In genomic region chr12:57088442-57089258, GRCh38 we compare ENCODE assay signal across 8 cellular contexts. TPM values are rescaled to one million over a fixed set of nuclear protein-coding genes. Genes with fewer than 3 reads are reported as not detected.
A peak's percentile ranks its signal among the peaks of the same experiment; 100 is the strongest.
DNase-seq lines count a peak whose midpoint lies in the region; TF ChIP-seq lines count a peak whose summit lies in the region.

Gene NAB2 (plus strand): TSS chr12:57089114. CDS start chr12:57089272, 158 bp downstream.

- peak within 1 kb of the TSS; percentile 89 to 93 for H3K4me3 Mint-ChIP-seq in H9
- H3K4me3 Mint-ChIP-seq in neural progenitor cell: peak within 1 kb of the TSS; percentile 95

- H3K9me3 Mint-ChIP-seq in H9 (no peaks in the 10 kb centered on the region; a peak in 1 of 5 replicates), neural progenitor cell (no peaks in the 10 kb centered on the region)

- TF ChIP-seq POLR2A in stomach (IDR thresholded peaks at IDR 0.05): peak in 2 of 4 donors; percentile 49 to 54

- H3K36me3 ChIP-seq in ES-I3 (ENCODE audit: insufficient read depth, low read length) (no peaks in the 10 kb centered on the region), MG63 (peaks cover 38% of the 10 kb centered on the region), neural progenitor cell (no peaks in the 10 kb centered on the region), stomach (peaks cover 23 to 29% (median 26%) of the 10 kb centered on the region in 4 donors)

- peaks cover 50% of the 10 kb centered on the region for H3F3A ChIP-seq in neural progenitor cell (ENCODE audit: low read depth)

- H3K4me1 ChIP-seq in ES-I3 (ENCODE audit: insufficient read depth, low read length): peaks cover 12% of the 10 kb centered on the region; the same call in 1 of the 2 replicates
- H3K4me1 ChIP-seq in H9 (ENCODE audit: insufficient read depth, low read length): no peaks in the 10 kb centered on the region; the same call in 1 of the 2 replicates
- peaks cover 22% of the 10 kb centered on the region for H3K4me1 ChIP-seq in neural progenitor cell
- peaks cover 50 to 76% (median 62%) of the 10 kb centered on the region in 4 donors for H3K4me1 ChIP-seq in stomach

- H3K27me3 Mint-ChIP-seq in H9 (ENCODE audit: low read depth): no peaks in the 10 kb centered on the region
- peaks cover 7% of the 10 kb centered on the region for H3K27me3 Mint-ChIP-seq in neural progenitor cell (ENCODE audit: insufficient read depth, low read depth)

- peak within 1 kb of the TSS; percentile 8 for H3K18ac ChIP-seq in H9 (ENCODE audit: insufficient read length, low read depth, low read length)

- H2BK15ac ChIP-seq in H9 (ENCODE audit: low read depth, low read length): no peak within 1 kb of the TSS

- H2BK20ac ChIP-seq in H9 (ENCODE audit: low read depth, low read length, poor library complexity, severe bottlenecking): no peak within 1 kb of the TSS

- no peaks in the 10 kb centered on the region for H3K79me1 ChIP-seq in H9 (ENCODE audit: insufficient read depth, low read depth, low read length, poor library complexity, severe bottlenecking)

- no peak within 1 kb of the TSS for H2AFZ ChIP-seq in H9 (ENCODE audit: low read length)
- peak within 1 kb of the TSS; percentile 1 for H2AFZ ChIP-seq in neural progenitor cell (replicated peaks)

- H3K36me3 Mint-ChIP-seq in H9 (ENCODE audit: insufficient read depth in 1 of 3, low read depth in 3 of 3) (peaks cover 11 to 37% (median 30%) of the 10 kb centered on the region in 3 experiments), neural progenitor cell (peaks cover 15% of the 10 kb centered on the region)

- peak within 1 kb of the TSS; percentile 63 for H3K4me2 ChIP-seq in H9 (ENCODE audit: insufficient read depth, insufficient read length, low read length)
- H3K4me2 ChIP-seq in neural progenitor cell: peak within 1 kb of the TSS; percentile 96

- H2BK120ac ChIP-seq in H9 (ENCODE audit: low read depth, low read length, poor library complexity, severe bottlenecking): no peak within 1 kb of the TSS

- H3K4ac ChIP-seq in H9 (ENCODE audit: low read depth, low read length): no peak within 1 kb of the TSS

- no peak within 1 kb of the TSS for H4K5ac ChIP-seq in H9 (ENCODE audit: insufficient read length, low read depth, low read length)

- H3K27me3 ChIP-seq in H9 (ENCODE audit: insufficient read depth, low read length) (no peaks in the 10 kb centered on the region), MG63 (no peaks in the 10 kb centered on the region), neural progenitor cell (no peaks in the 10 kb centered on the region), stomach (no peaks in the 10 kb centered on the region)

- H3K9me3 ChIP-seq in ES-I3 (ENCODE audit: control insufficient read depth, insufficient read depth, low read length): no peaks in the 10 kb centered on the region
- H3K9me3 ChIP-seq in H9 (ENCODE audit: control insufficient read depth, low read depth, low read length): no peaks in the 10 kb centered on the region
- no peaks in the 10 kb centered on the region for H3K9me3 ChIP-seq in MG63
- H3K9me3 ChIP-seq in neural progenitor cell (ENCODE audit: low read depth): no peaks in the 10 kb centered on the region
- no peaks in the 10 kb centered on the region for H3K9me3 ChIP-seq in stomach

- no peak for TF ChIP-seq EP300 in stomach (IDR thresholded peaks at IDR 0.05)

- no peak within 1 kb of the TSS for H3K56ac ChIP-seq in H9 (ENCODE audit: insufficient read length, low read depth, low read length)

- H3K79me2 ChIP-seq in H9 (ENCODE audit: insufficient read depth, low read length) (no peaks in the 10 kb centered on the region; the same call in 1 of the 2 replicates), neural progenitor cell (ENCODE audit: low read depth) (peaks cover 28% of the 10 kb centered on the region)

- DNase-seq in H9: peak; percentile 97
- DNase-seq in MG63: peak; percentile 96
- DNase-seq in SIG-M5 treated with dmso at 0.1 percent for 504 hours (lab: John Stamatoyannopoulos, UW; ENCODE audit: unreplicated experiment): peak; percentile 98
- DNase-seq in activated gamma-delta T cell treated with Interleukin-2 at 50 U/mL for 16 hours: peak; percentile 96
- DNase-seq in foreskin fibroblast: peak; percentile 99
- peak; percentile 98 for DNase-seq in neural progenitor cell (ENCODE audit: low spot score)
- DNase-seq in stomach: peak; percentile 98

- no peak within 1 kb of the TSS for H3K23ac ChIP-seq in H9 (ENCODE audit: insufficient read length, low read depth, low read length)

- peak within 1 kb of the TSS; percentile 27 for H3K27ac ChIP-seq in H9 (ENCODE audit: insufficient read length, low read depth, low read length)
- H3K27ac ChIP-seq in neural progenitor cell: peak within 1 kb of the TSS; percentile 85
- peak within 1 kb of the TSS; percentile 93 to 99 (median 98) for H3K27ac ChIP-seq in stomach

- H2BK5ac ChIP-seq in H9 (ENCODE audit: insufficient read length, low read length): no peak within 1 kb of the TSS

- WGBS in H9 (ENCODE audit: extremely low coverage, insufficient read length, low lambda C conversion rate): no CpG with 5 or more reads among the region's 85 CpGs
- 0 to 1% (median 1%) methylated on average over 14 to 85 of the region's 85 CpGs for WGBS in stomach, 5 donors

- H4K20me1 ChIP-seq in H9 (ENCODE audit: control insufficient read depth, insufficient read depth, insufficient read length) (no peaks in the 10 kb centered on the region), neural progenitor cell (ENCODE audit: low read depth) (peaks cover 38% of the 10 kb centered on the region)

- no peak within 1 kb of the TSS for H4K8ac ChIP-seq in H9 (replicated peaks; ENCODE audit: insufficient read length, low read depth, low read length)

- intact Hi-C loops in stomach (cut with DNase I; ENCODE audit: low total_unique reads): no loop called here

- H3K4me1 Mint-ChIP-seq in H9: peaks cover 47 to 53% of the 10 kb centered on the region in 2 experiments
- H3K4me1 Mint-ChIP-seq in neural progenitor cell: peaks cover 59% of the 10 kb centered on the region

- no peak within 1 kb of the TSS for H2BK12ac ChIP-seq in H9 (ENCODE audit: insufficient read length, low read depth, low read length)

- H3K27ac Mint-ChIP-seq in H9: peak within 1 kb of the TSS; percentile 97 to 100 (median 98)
- peak within 1 kb of the TSS; percentile 98 for H3K27ac Mint-ChIP-seq in neural progenitor cell

- peaks cover 9% of the 10 kb centered on the region for H3K23me2 ChIP-seq in H9 (ENCODE audit: insufficient read length, low read depth, low read length, poor library complexity, severe bottlenecking)

- no peak within 1 kb of the TSS for H2AK5ac ChIP-seq in H9 (ENCODE audit: insufficient read length, low read length)

- peak within 1 kb of the TSS; percentile 7; the same call in 1 of the 2 replicates for H3K14ac ChIP-seq in H9 (ENCODE audit: insufficient read depth, low read length)

- peak within 1 kb of the TSS; percentile 93 for H3K4me3 ChIP-seq in MG63
- peak within 1 kb of the TSS; percentile 84 to 89 for H3K4me3 ChIP-seq in foreskin fibroblast (ENCODE audit: low read depth in 1 of 2, low read length in 2 of 2)
- peak within 1 kb of the TSS; percentile 74 for H3K4me3 ChIP-seq in neural progenitor cell
- H3K4me3 ChIP-seq in stomach: peak within 1 kb of the TSS; percentile 87 to 93 (median 90)

- no peak within 1 kb of the TSS for H4K91ac ChIP-seq in H9 (ENCODE audit: insufficient read length, low read depth, low read length)

- H3K9ac ChIP-seq in ES-I3 (ENCODE audit: low read depth, low read length) (peak within 1 kb of the TSS; percentile 95), H9 (ENCODE audit: extremely low read depth, insufficient read length, low read length) (peak within 1 kb of the TSS; percentile 42), neural progenitor cell (peak within 1 kb of the TSS; percentile 0)

- no peak within 1 kb of the TSS for H3T11ph ChIP-seq in H9 (ENCODE audit: low read length)

- TF ChIP-seq CTCF in H9 (conservative IDR thresholded peaks at IDR 0.05): no peak
- TF ChIP-seq CTCF in foreskin fibroblast (IDR thresholded peaks at IDR 0.05; ENCODE audit: low read depth, low read length): no peak
- no peak for TF ChIP-seq CTCF in neural progenitor cell (IDR thresholded peaks at IDR 0.05)
- no peak for TF ChIP-seq CTCF in stomach (IDR thresholded peaks at IDR 0.05)

RNA-seq across cellular contexts. Expression of gene NAB2, which starts in this region (rescaled TPM):
- total RNA-seq in H9 (2021): 67.8 and 68.1 TPM in 2 replicates
- 28.7 and 45.1 TPM in 2 replicates for total RNA-seq in MG63 (2014; rRNA removed; shearing (Covaris generic); ENCODE audit: low replicate concordance)
- total RNA-seq in neural progenitor cell (ENCODE audit: low replicate concordance): 19.8 and 41.3 TPM in 2 replicates
- total RNA-seq in stomach: 10 to 100 TPM in 2 of 5 donors, 1 to 10 TPM in 2, not detected in 1; 1.7 to 12.1 (median 8.3) TPM
- polyA plus RNA-seq in stomach: 10 to 100 TPM; 14.1 to 16.6 (median 16.3) TPM

Comparison
In these comparisons a context has a peak if more than half of its experiments do, and no peak if none do; other contexts are left out.
1. Peak in every context shown above with its lines: DNase-seq, H3K4me3 ChIP-seq and H3K27ac ChIP-seq.
2. H3K9ac ChIP-seq: peak in every context shown above with its lines; median percentile 95 in ES-I3; 42 in H9; 0 in neural progenitor cell.
3. H3K27ac ChIP-seq: peak in every context shown above with its lines; median percentile 98 in stomach; 85 in neural progenitor cell; 27 in H9.